Comparison of ENCODE assay signal across 1 cellular context in genomic region chr4:112855058-112855457, GRCh38.
TF ChIP-seq lines count a peak whose summit lies in the region.

No MANE protein-coding gene starts in this region.

TF ChIP-seq in SK-N-SH, 30 proteins besides CTCF, POLR2A, EP300 and RAD21 (continued from another document):
- no peak for TF ChIP-seq TCF12 (IDR thresholded peaks at IDR 0.05)
- no peak for TF ChIP-seq SMC3 (IDR thresholded peaks at IDR 0.05; ENCODE audit: low read depth, low read length)
- no peak for TF ChIP-seq FOXM1 (IDR thresholded peaks at IDR 0.05; ENCODE audit: low read depth)
- no peak for TF ChIP-seq FOXJ3 (CRISPR knock-in tag; IDR thresholded peaks at IDR 0.05)
